ENCODE assay signal across 15 cellular contexts in the genomic region with DNA sequence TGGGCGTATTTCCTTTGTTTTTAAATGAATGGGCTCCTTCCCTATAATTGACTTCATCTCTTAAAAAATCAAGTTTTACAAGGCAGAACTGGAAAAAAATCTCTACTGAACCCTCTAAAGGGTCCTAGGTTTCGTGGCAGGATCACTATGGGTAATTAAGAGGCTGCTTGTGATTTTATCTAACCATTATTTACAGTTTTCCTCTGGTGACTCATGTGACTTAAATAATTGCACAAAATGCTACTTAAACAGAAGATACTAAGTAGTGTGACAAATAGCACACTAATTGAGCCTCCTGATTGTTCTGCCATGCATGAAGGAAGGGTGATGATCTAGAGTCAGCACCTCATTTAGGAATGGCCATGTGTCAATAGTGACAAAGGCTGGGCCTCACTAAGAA. TPM values are rescaled to one million over a fixed set of nuclear protein-coding genes. Genes with fewer than 3 reads are reported as not detected.
A peak's percentile ranks its signal among the peaks of the same experiment; 100 is the strongest.
DNase-seq lines count a peak whose midpoint lies in the region; ATAC-seq and TF ChIP-seq lines count a peak whose summit lies in the region.
"Had no signal": no experiment of that assay in that cellular context is flagged by ENCODE, and none has a peak within 500 bp of the region (broad histone marks: within the 10 kb centered on the region; RNA-seq: fewer than 3 reads in every experiment).

No MANE protein-coding gene starts in this region.

- H3K27ac ChIP-seq in CD8-positive, alpha-beta T cell (ENCODE audit: low read depth, low read length) = no peak overlapping the region

- no peaks in the 10 kb centered on the region for H3K27me3 Mint-ChIP-seq in CD8-positive, alpha-beta T cell (ENCODE audit: low read depth)
- H3K27me3 Mint-ChIP-seq in glutamatergic neuron (ENCODE audit: unreplicated experiment) = peaks cover 3% of the 10 kb centered on the region
- peaks cover 0 to 7% (median 0%) of the 10 kb centered on the region in 3 donors for H3K27me3 Mint-ChIP-seq in CD14-positive monocyte (ENCODE audit: low read depth in 3 of 3)
- H3K27me3 Mint-ChIP-seq: CD4-positive, CD25-positive, alpha-beta regulatory T cell had no signal

- intact Hi-C loops in CD8-positive, alpha-beta T cell (cut with DNase I, micrococcal nuclease) = no loop called here
- intact Hi-C loops in CD14-positive monocyte (cut with micrococcal nuclease) = no loop called here

- H3K9me3 ChIP-seq in CD8-positive, alpha-beta T cell (ENCODE audit: low read length) = no peaks in the 10 kb centered on the region

- no peak overlapping the region for H3K4me3 Mint-ChIP-seq in CD8-positive, alpha-beta T cell
- H3K4me3 Mint-ChIP-seq in glutamatergic neuron (ENCODE audit: unreplicated experiment) (no peak overlapping the region), CD14-positive monocyte (no peak overlapping the region)
- H3K4me3 Mint-ChIP-seq: CD4-positive, CD25-positive, alpha-beta regulatory T cell had no signal

- peaks cover 32% of the 10 kb centered on the region for H3K36me3 ChIP-seq in CD8-positive, alpha-beta T cell (ENCODE audit: insufficient read depth, low read length)

- no peaks in the 10 kb centered on the region for H3K27me3 ChIP-seq in CD8-positive, alpha-beta T cell (ENCODE audit: insufficient read depth, low read length)

- DNase-seq in CD8-positive, alpha-beta T cell = no peak
- DNase-seq in DMS79 treated with DMSO at 0.1 percent for 48 hours (lab: John Stamatoyannopoulos, UW) (peak; percentile 11), NCI-H146 (lab: John Stamatoyannopoulos, UW) (peak; percentile 79), glutamatergic neuron (no peak), AG08395 (ENCODE audit: low spot score) (no peak), CD14-positive monocyte (ENCODE audit: low spot score) (no peak)
- DNase-seq: ACHN; CD4-positive, CD25-positive, alpha-beta regulatory T cell; GOT3; NCI-H510A treated with DMSO at 0.1 percent for 48 hours had no signal

- POLR2A ChIA-PET in CD8-positive, alpha-beta T cell (lab: Charles Lee) = no interaction called here

- no peak for TF ChIP-seq CTCF in CD8-positive, alpha-beta T cell (IDR thresholded peaks at IDR 0.05)
- TF ChIP-seq CTCF in glutamatergic neuron (IDR thresholded peaks at IDR 0.05; ENCODE audit: partially characterized antibody, unreplicated experiment) (no peak), CD14-positive monocyte (IDR thresholded peaks at IDR 0.05) (no peak)

- H3K4me1 ChIP-seq in CD8-positive, alpha-beta T cell (ENCODE audit: insufficient read depth, low read length) = no peaks in the 10 kb centered on the region

- no peaks in the 10 kb centered on the region for H3K9me3 Mint-ChIP-seq in CD8-positive, alpha-beta T cell
- peaks cover 7% of the 10 kb centered on the region for H3K9me3 Mint-ChIP-seq in glutamatergic neuron (ENCODE audit: unreplicated experiment)
- peaks cover 0 to 6% (median 0%) of the 10 kb centered on the region in 7 donors for H3K9me3 Mint-ChIP-seq in CD14-positive monocyte

- ATAC-seq in CD8-positive, alpha-beta T cell = no peak
- ATAC-seq in HG03521 (IDR thresholded peaks at IDR 0.05; ENCODE audit: unreplicated experiment) = no peak
- ATAC-seq: K562, Right ventricle myocardium inferior had no signal

- H3K36me3 Mint-ChIP-seq in CD8-positive, alpha-beta T cell = peaks cover 79% of the 10 kb centered on the region
- no peaks in the 10 kb centered on the region for H3K36me3 Mint-ChIP-seq in glutamatergic neuron (ENCODE audit: unreplicated experiment)
- peaks cover 44 to 53% of the 10 kb centered on the region in 2 donors for H3K36me3 Mint-ChIP-seq in CD14-positive monocyte

- H3K4me3 ChIP-seq in CD8-positive, alpha-beta T cell (ENCODE audit: low read depth, low read length) = no peak overlapping the region
- H3K4me3 ChIP-seq: K562 had no signal

- peak overlapping the region; percentile 13 for H3K27ac Mint-ChIP-seq in CD8-positive, alpha-beta T cell
- H3K27ac Mint-ChIP-seq in glutamatergic neuron (ENCODE audit: unreplicated experiment) = peak overlapping the region; percentile 55
- no peak overlapping the region for H3K27ac Mint-ChIP-seq in CD14-positive monocyte

- H3K4me1 Mint-ChIP-seq in CD8-positive, alpha-beta T cell (ENCODE audit: low read depth) = peaks cover 7% of the 10 kb centered on the region
- H3K4me1 Mint-ChIP-seq in glutamatergic neuron (ENCODE audit: low read depth, unreplicated experiment) (peaks cover 19% of the 10 kb centered on the region), CD14-positive monocyte (peaks cover 11% of the 10 kb centered on the region)

- CTCF ChIA-PET in CD8-positive, alpha-beta T cell (lab: Charles Lee) = no interaction called here

RNA-seq across cellular contexts. Expression of gene OFD1, which starts 35.5 kb away (rescaled TPM):
- 10 to 100 TPM; 49.2 to 56.7 TPM for total RNA-seq in CD8-positive, alpha-beta T cell
- total RNA-seq in glutamatergic neuron (ENCODE audit: unreplicated experiment) = 28.5 TPM
- polyA plus RNA-seq in CD14-positive monocyte = 1 to 10 TPM; 2.4 to 2.9 TPM

RNA-seq across cellular contexts. Expression of gene TRAPPC2, which starts 35.6 kb away (rescaled TPM):
- 10 to 100 TPM; 20.5 to 24.6 TPM for total RNA-seq in CD8-positive, alpha-beta T cell
- 25.8 TPM for total RNA-seq in glutamatergic neuron (ENCODE audit: unreplicated experiment)
- 10 to 100 TPM; 12.2 to 18.3 TPM for polyA plus RNA-seq in CD14-positive monocyte

RNA-seq across cellular contexts. Expression of gene GPM6B, which starts 46.9 kb away (rescaled TPM):
- total RNA-seq in CD8-positive, alpha-beta T cell = not detected
- 516 TPM for total RNA-seq in glutamatergic neuron (ENCODE audit: unreplicated experiment)
- not detected for polyA plus RNA-seq in CD14-positive monocyte
- total RNA-seq: CD4-positive, CD25-positive, alpha-beta regulatory T cell; K562; OCI-LY7; T-helper 2 cell treated with Interferon-gamma antibody and Interleukin-4, amounts not matched to agents 100 ng/mL and 5 ng/mL, for 36 hours had no signal

Comparison
In these comparisons a context has a peak if more than half of its experiments do, and no peak if none do; other contexts are left out.
1. DNase-seq: peak in DMS79 treated with DMSO at 0.1 percent for 48 hours (single experiment) and NCI-H146 (single experiment); none in CD8-positive, alpha-beta T cell (0 of 7), glutamatergic neuron (single experiment), AG08395 (single experiment) and CD14-positive monocyte (single experiment).
2. H3K27ac Mint-ChIP-seq: peak in CD8-positive, alpha-beta T cell (single experiment) and glutamatergic neuron (single experiment); none in CD14-positive monocyte (0 of 7).
3. RNA of gene GPM6B, which starts 46.9 kb away (total RNA-seq): 516 TPM in glutamatergic neuron (single experiment); not detected in CD8-positive, alpha-beta T cell; every median in the first group is over 100 times any median in the second.